In the genomic region with DNA sequence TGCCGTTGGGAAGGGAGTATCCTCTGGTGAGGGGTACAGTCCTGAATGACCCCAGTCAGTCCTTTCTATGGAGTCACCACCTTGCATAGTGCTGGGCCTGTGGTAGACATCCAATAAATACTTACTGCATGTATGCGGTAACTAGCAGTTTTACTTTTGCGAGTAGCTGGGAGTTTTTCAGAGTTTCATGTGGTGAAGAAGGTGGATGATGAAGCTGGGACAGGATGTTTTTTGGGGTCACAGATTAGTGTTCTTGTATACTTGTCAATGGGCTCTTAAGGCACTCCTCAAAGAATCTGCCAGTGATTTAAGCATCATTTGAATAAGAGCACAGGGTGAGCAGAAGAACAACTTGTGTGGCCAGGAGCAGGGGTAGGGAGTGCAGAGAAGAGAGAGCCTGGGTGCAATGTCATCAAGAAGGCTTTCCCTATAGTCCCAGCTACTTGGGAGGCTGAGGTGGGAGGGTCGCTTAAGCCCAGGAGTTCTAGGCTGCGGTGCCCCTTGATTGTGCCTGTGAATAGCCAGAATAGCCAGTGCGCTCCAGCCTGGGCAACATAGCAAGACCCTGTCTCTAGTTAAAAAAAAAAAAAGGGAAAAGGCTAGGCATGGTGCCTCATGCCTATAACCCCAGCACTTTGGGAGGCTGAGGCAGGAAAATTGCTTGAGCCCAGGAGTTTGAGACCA, we compare ENCODE assay signal across 1 cellular context.
TF ChIP-seq lines count a peak whose summit lies in the region.

No MANE protein-coding gene starts in this region.

TF ChIP-seq in GM23338, 12 proteins besides CTCF, POLR2A, EP300 and RAD21 (continued from another document):
- TF ChIP-seq, protein P1, sequence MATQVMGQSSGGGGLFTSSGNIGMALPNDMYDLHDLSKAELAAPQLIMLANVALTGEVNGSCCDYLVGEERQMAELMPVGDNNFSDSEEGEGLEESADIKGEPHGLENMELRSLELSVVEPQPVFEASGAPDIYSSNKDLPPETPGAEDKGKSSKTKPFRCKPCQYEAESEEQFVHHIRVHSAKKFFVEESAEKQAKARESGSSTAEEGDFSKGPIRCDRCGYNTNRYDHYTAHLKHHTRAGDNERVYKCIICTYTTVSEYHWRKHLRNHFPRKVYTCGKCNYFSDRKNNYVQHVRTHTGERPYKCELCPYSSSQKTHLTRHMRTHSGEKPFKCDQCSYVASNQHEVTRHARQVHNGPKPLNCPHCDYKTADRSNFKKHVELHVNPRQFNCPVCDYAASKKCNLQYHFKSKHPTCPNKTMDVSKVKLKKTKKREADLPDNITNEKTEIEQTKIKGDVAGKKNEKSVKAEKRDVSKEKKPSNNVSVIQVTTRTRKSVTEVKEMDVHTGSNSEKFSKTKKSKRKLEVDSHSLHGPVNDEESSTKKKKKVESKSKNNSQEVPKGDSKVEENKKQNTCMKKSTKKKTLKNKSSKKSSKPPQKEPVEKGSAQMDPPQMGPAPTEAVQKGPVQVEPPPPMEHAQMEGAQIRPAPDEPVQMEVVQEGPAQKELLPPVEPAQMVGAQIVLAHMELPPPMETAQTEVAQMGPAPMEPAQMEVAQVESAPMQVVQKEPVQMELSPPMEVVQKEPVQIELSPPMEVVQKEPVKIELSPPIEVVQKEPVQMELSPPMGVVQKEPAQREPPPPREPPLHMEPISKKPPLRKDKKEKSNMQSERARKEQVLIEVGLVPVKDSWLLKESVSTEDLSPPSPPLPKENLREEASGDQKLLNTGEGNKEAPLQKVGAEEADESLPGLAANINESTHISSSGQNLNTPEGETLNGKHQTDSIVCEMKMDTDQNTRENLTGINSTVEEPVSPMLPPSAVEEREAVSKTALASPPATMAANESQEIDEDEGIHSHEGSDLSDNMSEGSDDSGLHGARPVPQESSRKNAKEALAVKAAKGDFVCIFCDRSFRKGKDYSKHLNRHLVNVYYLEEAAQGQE (IDR thresholded peaks at IDR 0.05; ENCODE audit: unreplicated experiment) = no peak
- TF ChIP-seq, protein P2, sequence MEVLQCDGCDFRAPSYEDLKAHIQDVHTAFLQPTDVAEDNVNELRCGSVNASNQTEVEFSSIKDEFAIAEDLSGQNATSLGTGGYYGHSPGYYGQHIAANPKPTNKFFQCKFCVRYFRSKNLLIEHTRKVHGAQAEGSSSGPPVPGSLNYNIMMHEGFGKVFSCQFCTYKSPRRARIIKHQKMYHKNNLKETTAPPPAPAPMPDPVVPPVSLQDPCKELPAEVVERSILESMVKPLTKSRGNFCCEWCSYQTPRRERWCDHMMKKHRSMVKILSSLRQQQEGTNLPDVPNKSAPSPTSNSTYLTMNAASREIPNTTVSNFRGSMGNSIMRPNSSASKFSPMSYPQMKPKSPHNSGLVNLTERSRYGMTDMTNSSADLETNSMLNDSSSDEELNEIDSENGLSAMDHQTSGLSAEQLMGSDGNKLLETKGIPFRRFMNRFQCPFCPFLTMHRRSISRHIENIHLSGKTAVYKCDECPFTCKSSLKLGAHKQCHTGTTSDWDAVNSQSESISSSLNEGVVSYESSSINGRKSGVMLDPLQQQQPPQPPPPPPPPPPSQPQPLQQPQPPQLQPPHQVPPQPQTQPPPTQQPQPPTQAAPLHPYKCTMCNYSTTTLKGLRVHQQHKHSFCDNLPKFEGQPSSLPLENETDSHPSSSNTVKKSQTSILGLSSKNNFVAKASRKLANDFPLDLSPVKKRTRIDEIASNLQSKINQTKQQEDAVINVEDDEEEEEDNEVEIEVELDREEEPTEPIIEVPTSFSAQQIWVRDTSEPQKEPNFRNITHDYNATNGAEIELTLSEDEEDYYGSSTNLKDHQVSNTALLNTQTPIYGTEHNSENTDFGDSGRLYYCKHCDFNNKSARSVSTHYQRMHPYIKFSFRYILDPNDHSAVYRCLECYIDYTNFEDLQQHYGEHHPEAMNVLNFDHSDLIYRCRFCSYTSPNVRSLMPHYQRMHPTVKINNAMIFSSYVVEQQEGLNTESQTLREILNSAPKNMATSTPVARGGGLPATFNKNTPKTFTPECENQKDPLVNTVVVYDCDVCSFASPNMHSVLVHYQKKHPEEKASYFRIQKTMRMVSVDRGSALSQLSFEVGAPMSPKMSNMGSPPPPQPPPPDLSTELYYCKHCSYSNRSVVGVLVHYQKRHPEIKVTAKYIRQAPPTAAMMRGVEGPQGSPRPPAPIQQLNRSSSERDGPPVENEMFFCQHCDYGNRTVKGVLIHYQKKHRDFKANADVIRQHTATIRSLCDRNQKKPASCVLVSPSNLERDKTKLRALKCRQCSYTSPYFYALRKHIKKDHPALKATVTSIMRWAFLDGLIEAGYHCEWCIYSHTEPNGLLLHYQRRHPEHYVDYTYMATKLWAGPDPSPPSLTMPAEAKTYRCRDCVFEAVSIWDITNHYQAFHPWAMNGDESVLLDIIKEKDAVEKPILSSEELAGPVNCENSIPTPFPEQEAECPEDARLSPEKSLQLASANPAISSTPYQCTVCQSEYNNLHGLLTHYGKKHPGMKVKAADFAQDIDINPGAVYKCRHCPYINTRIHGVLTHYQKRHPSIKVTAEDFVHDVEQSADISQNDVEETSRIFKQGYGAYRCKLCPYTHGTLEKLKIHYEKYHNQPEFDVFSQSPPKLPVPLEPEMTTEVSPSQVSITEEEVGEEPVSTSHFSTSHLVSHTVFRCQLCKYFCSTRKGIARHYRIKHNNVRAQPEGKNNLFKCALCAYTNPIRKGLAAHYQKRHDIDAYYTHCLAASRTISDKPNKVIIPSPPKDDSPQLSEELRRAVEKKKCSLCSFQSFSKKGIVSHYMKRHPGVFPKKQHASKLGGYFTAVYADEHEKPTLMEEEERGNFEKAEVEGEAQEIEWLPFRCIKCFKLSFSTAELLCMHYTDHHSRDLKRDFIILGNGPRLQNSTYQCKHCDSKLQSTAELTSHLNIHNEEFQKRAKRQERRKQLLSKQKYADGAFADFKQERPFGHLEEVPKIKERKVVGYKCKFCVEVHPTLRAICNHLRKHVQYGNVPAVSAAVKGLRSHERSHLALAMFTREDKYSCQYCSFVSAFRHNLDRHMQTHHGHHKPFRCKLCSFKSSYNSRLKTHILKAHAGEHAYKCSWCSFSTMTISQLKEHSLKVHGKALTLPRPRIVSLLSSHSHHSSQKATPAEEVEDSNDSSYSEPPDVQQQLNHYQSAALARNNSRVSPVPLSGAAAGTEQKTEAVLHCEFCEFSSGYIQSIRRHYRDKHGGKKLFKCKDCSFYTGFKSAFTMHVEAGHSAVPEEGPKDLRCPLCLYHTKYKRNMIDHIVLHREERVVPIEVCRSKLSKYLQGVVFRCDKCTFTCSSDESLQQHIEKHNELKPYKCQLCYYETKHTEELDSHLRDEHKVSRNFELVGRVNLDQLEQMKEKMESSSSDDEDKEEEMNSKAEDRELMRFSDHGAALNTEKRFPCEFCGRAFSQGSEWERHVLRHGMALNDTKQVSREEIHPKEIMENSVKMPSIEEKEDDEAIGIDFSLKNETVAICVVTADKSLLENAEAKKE (CRISPR knock-in tag; IDR thresholded peaks at IDR 0.05) = no peak
- no peak for TF ChIP-seq EZH2phosphoT487 (IDR thresholded peaks at IDR 0.05; ENCODE audit: unreplicated experiment)
- TF ChIP-seq NANOG (IDR thresholded peaks at IDR 0.05; ENCODE audit: borderline replicate concordance) = no peak
- TF ChIP-seq POLR2AphosphoS5 (IDR thresholded peaks at IDR 0.05; ENCODE audit: low read depth) = no peak
- no peak for TF ChIP-seq ZNF114 (CRISPR knock-in tag; IDR thresholded peaks at IDR 0.05)
- no peak for TF ChIP-seq STAT1 (IDR thresholded peaks at IDR 0.05; ENCODE audit: unreplicated experiment)
TF ChIP-seq in GM23338: peak in this region for 0.
